ENCODE assay signal across 18 cellular contexts in genomic region chr2:69677914-69678313, GRCh38.
"Had no signal": no experiment of that assay in that cellular context is flagged by ENCODE, and none has a peak within 500 bp of the region (broad histone marks: within the 10 kb centered on the region; RNA-seq: fewer than 3 reads in every experiment).

No MANE protein-coding gene starts in this region.

- ATAC-seq: body of pancreas; left lung; natural killer cell; psoas muscle; right lobe of liver; stimulated activated naive B cell treated with anti-CD40 and anti-IgM and Interleukin-4, amounts not matched to agents 10 μg/mL and 1 μg/mL and 100 μg/mL, for 72 hours; WTC11 had no signal

- DNase-seq: activated CD4-positive, alpha-beta T cell treated with anti-CD3 and anti-CD28 coated beads, Interleukin-2, amount 50 U/mL, for 4 hours; body of pancreas; central memory CD4-positive, alpha-beta T cell; effector CD4-positive, alpha-beta T cell; foreskin melanocyte; head of caudate nucleus; left lung; natural killer cell; psoas muscle; right lobe of liver; SK-N-SH; stimulated activated naive B cell treated with anti-CD40 and anti-IgM and Interleukin-4, amounts not matched to agents 10 μg/mL and 1 μg/mL and 100 μg/mL, for 72 hours; upper lobe of left lung had no signal

- FAIRE-seq: endothelial cell of umbilical vein, islet of Langerhans had no signal

- H3K27ac Mint-ChIP-seq: memory B cell; natural killer cell; stimulated activated naive B cell treated with anti-CD40 and anti-IgM and Interleukin-4, amounts not matched to agents 10 μg/mL and 1 μg/mL and 100 μg/mL, for 72 hours; WTC11 had no signal

- H3K9me3 ChIP-seq: body of pancreas, right lobe of liver, SK-N-SH, suprapubic skin, upper lobe of left lung had no signal

- H3K9me3 Mint-ChIP-seq: natural killer cell; stimulated activated naive B cell treated with anti-CD40 and anti-IgM and Interleukin-4, amounts not matched to agents 10 μg/mL and 1 μg/mL and 100 μg/mL, for 72 hours had no signal

- H3K4me3 Mint-ChIP-seq: memory B cell; natural killer cell; stimulated activated naive B cell treated with anti-CD40 and anti-IgM and Interleukin-4, amounts not matched to agents 10 μg/mL and 1 μg/mL and 100 μg/mL, for 72 hours; WTC11 had no signal

- H3K4me1 Mint-ChIP-seq: natural killer cell had no signal

- H3K36me3 Mint-ChIP-seq: memory B cell; natural killer cell; stimulated activated naive B cell treated with anti-CD40 and anti-IgM and Interleukin-4, amounts not matched to agents 10 μg/mL and 1 μg/mL and 100 μg/mL, for 72 hours; WTC11 had no signal
